Comparison of ENCODE assay signal across 9 cellular contexts in the genomic region with DNA sequence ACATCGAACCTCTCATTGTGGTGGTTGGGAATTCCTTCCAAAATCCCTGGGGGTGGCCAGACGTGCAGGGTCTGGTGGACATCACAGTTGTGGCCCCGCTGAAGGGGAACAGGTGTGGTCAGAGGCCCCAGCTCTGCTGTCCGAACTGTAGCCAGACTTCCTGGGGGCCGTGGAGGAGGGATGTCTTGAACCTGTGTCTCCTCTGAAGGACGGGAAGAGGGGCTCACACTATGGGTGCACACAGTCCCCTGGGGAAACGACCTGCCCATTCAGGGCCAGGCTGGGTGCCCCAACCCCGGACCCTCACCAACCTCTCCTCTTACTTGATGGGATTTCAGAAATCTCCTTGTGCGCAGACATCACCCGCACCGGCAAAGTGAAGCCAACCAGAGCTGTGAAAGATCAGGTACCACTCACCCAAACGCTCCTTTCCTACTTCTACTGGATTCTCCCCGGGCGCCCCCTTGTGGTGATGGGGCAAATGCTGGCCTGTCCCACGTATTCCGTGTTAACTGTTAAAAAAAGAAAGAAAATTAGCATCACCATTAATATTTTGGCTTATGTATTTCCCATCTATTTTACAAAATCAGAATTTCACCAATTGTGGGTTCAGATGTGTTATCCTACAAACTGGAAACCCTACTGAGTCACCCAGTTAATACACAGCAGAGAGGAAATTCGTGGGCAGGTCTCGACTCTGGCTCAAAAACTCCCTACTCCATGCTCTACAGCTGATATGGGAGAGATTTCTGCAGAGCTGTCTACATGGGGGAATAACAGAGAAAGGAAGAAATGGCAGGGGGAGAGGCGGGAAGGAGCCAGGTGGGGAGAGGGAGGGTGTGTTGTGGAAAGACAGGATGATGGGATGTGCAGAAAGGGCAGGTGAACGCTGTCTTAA. TPM values are rescaled to one million over a fixed set of nuclear protein-coding genes. Genes with fewer than 3 reads are reported as not detected.
A peak's percentile ranks its signal among the peaks of the same experiment; 100 is the strongest.
DNase-seq lines count a peak whose midpoint lies in the region; ATAC-seq, FAIRE-seq and TF ChIP-seq lines count a peak whose summit lies in the region.
"Had no signal": no experiment of that assay in that cellular context is flagged by ENCODE, and none has a peak within 500 bp of the region (broad histone marks: within the 10 kb centered on the region; RNA-seq: fewer than 3 reads in every experiment).

No MANE protein-coding gene starts in this region.

- H2AFZ ChIP-seq in GM23338 (peak overlapping the region; percentile 59; the same call in 1 of the 2 replicates), endothelial cell of umbilical vein (ENCODE audit: low read depth, low read length) (no peak overlapping the region)

- peak; percentile 52 for FAIRE-seq in endothelial cell of umbilical vein (lab: Jason Lieb, UNC)

- H3K4me1 Mint-ChIP-seq in GM23338 (no peaks in the 10 kb centered on the region), naive B cell (peaks cover 0 to 4% (median 0%) of the 10 kb centered on the region in 3 donors)

- DNase-seq in AG09319 (ENCODE audit: extremely low read depth, low read depth) (peak; percentile 3), GM23338 (ENCODE audit: low spot score) (peak; percentile 94), NCI-H526 (lab: John Stamatoyannopoulos, UW) (peak; percentile 8 to 79), endothelial cell of umbilical vein (ENCODE audit: low read depth, low spot score) (peak; percentile 33), naive B cell (peak; percentile 9), GOT3 (lab: John Stamatoyannopoulos, UW) (no peak)
- DNase-seq in activated CD8-positive, alpha-beta memory T cell treated with anti-CD3 and anti-CD28 coated beads for 24 hours = peak; percentile 85
- DNase-seq in stimulated activated CD8-positive, alpha-beta memory T cell treated with anti-CD3 and anti-CD28 coated beads, Interleukin-7, amount 100 ng/mL, for 48 hours (ENCODE audit: extremely low read depth in 1 of 2, low read depth in 1 of 2) = peak; percentile 8 to 20

- POLR2A ChIA-PET in endothelial cell of umbilical vein (lab: Charles Lee) = no interaction called here

- H3K9me3 Mint-ChIP-seq in GM23338 (no peaks in the 10 kb centered on the region), naive B cell (peaks cover 0 to 14% (median 4%) of the 10 kb centered on the region in 7 donors)

- no peaks in the 10 kb centered on the region for H3K9me2 ChIP-seq in GM23338 (ENCODE audit: insufficient read depth)

- CTCF ChIA-PET in endothelial cell of umbilical vein (lab: Charles Lee) = interaction anchor here (0.6 to 3.7 kb wide), 13 partner anchors 9 to 276 kb away, joined by 3 to 37 read pairs (median 3); no protein-coding TSS in a partner anchor

- H3K9ac ChIP-seq in endothelial cell of umbilical vein (replicated peaks; ENCODE audit: extremely low read depth, insufficient read depth, low read length) = no peak overlapping the region

- H3K36me3 Mint-ChIP-seq in GM23338 (ENCODE audit: low read depth) (no peaks in the 10 kb centered on the region), naive B cell (peaks cover 8 to 15% of the 10 kb centered on the region in 2 donors)

- dilution Hi-C loops in endothelial cell of umbilical vein (cut with MboI; ENCODE audit: extremely low pct_ligation_motif_present, low sequenced_read_pairs) = no loop called here

- H3K27ac ChIP-seq in GM23338 (ENCODE audit: low read depth) (no peak overlapping the region), endothelial cell of umbilical vein (ENCODE audit: insufficient read depth, low read depth, low read length) (no peak overlapping the region)

- no peak for TF ChIP-seq POLR2A in endothelial cell of umbilical vein (IDR thresholded peaks at IDR 0.05; ENCODE audit: low read depth, low read length)

- H3K4me2 ChIP-seq in GM23338 (no peak overlapping the region), endothelial cell of umbilical vein (ENCODE audit: insufficient read depth, low read length) (no peak overlapping the region)

- no peak overlapping the region for H3K4me3 ChIP-seq in GM23338
- no peak overlapping the region for H3K4me3 ChIP-seq in endothelial cell of umbilical vein (replicated peaks in 1 of 3; ENCODE audit: insufficient read depth in 1 of 3, low read depth in 1 of 3, low read length in 3 of 3)

- no peaks in the 10 kb centered on the region for H3K9me3 ChIP-seq in endothelial cell of umbilical vein (replicated peaks; ENCODE audit: control insufficient read depth, insufficient read depth, low read length)

- H3K4me1 ChIP-seq in GM23338 (ENCODE audit: insufficient read depth) (no peaks in the 10 kb centered on the region), endothelial cell of umbilical vein (ENCODE audit: control insufficient read depth, extremely low read depth, insufficient read depth, low read length) (no peaks in the 10 kb centered on the region)

- intact Hi-C loops in endothelial cell of umbilical vein (cut with micrococcal nuclease) = loop anchor here (1.0 kb wide), 3 partner anchors 99 to 277 kb away; no protein-coding TSS in a partner anchor

- H3K4me3 Mint-ChIP-seq in GM23338 (no peak overlapping the region), naive B cell (no peak overlapping the region)

- H3K27me3 ChIP-seq in GM23338 (ENCODE audit: insufficient read depth) (no peaks in the 10 kb centered on the region), endothelial cell of umbilical vein (ENCODE audit: control insufficient read depth in 2 of 2, insufficient read depth in 2 of 2, low read length in 2 of 2) (no peaks in the 10 kb centered on the region)

- H3K79me2 ChIP-seq in GM23338 (replicated peaks; ENCODE audit: insufficient read depth) (no peaks in the 10 kb centered on the region), endothelial cell of umbilical vein (ENCODE audit: control insufficient read depth, insufficient read depth, low read length) (no peaks in the 10 kb centered on the region)

- no peaks in the 10 kb centered on the region for H3K36me3 ChIP-seq in GM23338 (ENCODE audit: insufficient read depth)
- H3K36me3 ChIP-seq in endothelial cell of umbilical vein (ENCODE audit: control insufficient read depth in 2 of 2, extremely low read depth in 1 of 2, insufficient read depth in 2 of 2, low read length in 2 of 2) = no peaks in the 10 kb centered on the region

- no TSS peak for BruUV-seq in endothelial cell of umbilical vein (replicated peaks; lab: Mats Ljungman, UMichigan)

- TF ChIP-seq CTCF in AG09319 (IDR thresholded peaks at IDR 0.05; ENCODE audit: low read depth, low read length) (peak; percentile 92), GM23338 (conservative IDR thresholded peaks at IDR 0.05; ENCODE audit: low read depth in 2 of 2) (peak; percentile 87 to 100), endothelial cell of umbilical vein (IDR thresholded peaks at IDR 0.05; ENCODE audit: extremely low read depth in 1 of 2, insufficient read depth in 1 of 2, low read depth in 1 of 2, low read length in 2 of 2) (peak; percentile 86 to 88)

- H3K27me3 Mint-ChIP-seq in GM23338 (ENCODE audit: insufficient read depth, low read depth, poor library complexity) (no peaks in the 10 kb centered on the region), naive B cell (peaks cover 10 to 39% (median 22%) of the 10 kb centered on the region in 3 donors)

- H4K20me1 ChIP-seq in GM23338 (replicated peaks; ENCODE audit: insufficient read depth) (no peaks in the 10 kb centered on the region), endothelial cell of umbilical vein (replicated peaks; ENCODE audit: control insufficient read depth, extremely low read depth, insufficient read depth, low read length) (no peaks in the 10 kb centered on the region)

- no peak overlapping the region for H3K27ac Mint-ChIP-seq in GM23338
- peak overlapping the region in 1 of 6 donors; percentile 21 for H3K27ac Mint-ChIP-seq in naive B cell

- H3K9me1 ChIP-seq in endothelial cell of umbilical vein (replicated peaks; ENCODE audit: control insufficient read depth, extremely low read depth, insufficient read depth, low read length) = no peaks in the 10 kb centered on the region

- ATAC-seq in GM23338 (peak; percentile 98), naive B cell (ENCODE audit: low read depth in 2 of 2) (no peak)

- H3F3A ChIP-seq in GM23338 (replicated peaks; ENCODE audit: low read depth) = no peaks in the 10 kb centered on the region

TF ChIP-seq in endothelial cell of umbilical vein, 7 proteins besides CTCF, POLR2A, EP300 and RAD21 (continues in another document):
- TF ChIP-seq GATA2 (IDR thresholded peaks at IDR 0.05; ENCODE audit: insufficient read depth, insufficient read length, low read depth, low read length) (no peak), JUN (IDR thresholded peaks at IDR 0.05; ENCODE audit: borderline replicate concordance, insufficient read depth, insufficient read length, low read depth) (no peak), MYC (IDR thresholded peaks at IDR 0.05; ENCODE audit: low read depth, low read length) (no peak), POLR2AphosphoS5 (IDR thresholded peaks at IDR 0.05; ENCODE audit: insufficient read depth, low read depth, low read length) (no peak)
- TF ChIP-seq, protein P1, sequence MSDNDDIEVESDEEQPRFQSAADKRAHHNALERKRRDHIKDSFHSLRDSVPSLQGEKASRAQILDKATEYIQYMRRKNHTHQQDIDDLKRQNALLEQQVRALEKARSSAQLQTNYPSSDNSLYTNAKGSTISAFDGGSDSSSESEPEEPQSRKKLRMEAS (IDR thresholded peaks at IDR 0.05; ENCODE audit: insufficient read depth, insufficient read length) = no peak

RNA-seq across cellular contexts. Expression of a gene that starts 28.1 kb away (rescaled TPM):
- 0.08 and 0.52 TPM in 2 replicates for total RNA-seq in GM23338 (2014; rRNA removed; shearing (Covaris generic))
- polyA plus RNA-seq in GM23338 (2016; fragmentation: Nextera tagmentation; extraction: Ambion mirVana) (0.45 TPM in 1 of 2 replicates, not detected in the other), endothelial cell of umbilical vein (not detected in 2 replicates), naive B cell (ENCODE audit: low read depth in 6 of 6) (1 to 10 TPM; 1.0 to 4.7 (median 1.9) TPM)
- total RNA-seq in endothelial cell of umbilical vein = not detected in 2 replicates
- not detected in 2 replicates for polyA plus RNA-seq in endothelial cell of umbilical vein (2011; cell fraction: cytosol; rRNA removed)
- polyA plus RNA-seq in endothelial cell of umbilical vein (2011; cell fraction: nucleus; rRNA removed) = not detected in 2 replicates
- polyA plus RNA-seq in endothelial cell of umbilical vein (2012) = not detected in 2 replicates
- polyA minus RNA-seq in endothelial cell of umbilical vein = not detected in 2 replicates
- polyA minus RNA-seq in endothelial cell of umbilical vein (2011; cell fraction: cytosol; rRNA and poly(A)+ RNA removed) = not detected
- not detected in 2 replicates for polyA minus RNA-seq in endothelial cell of umbilical vein (2011; cell fraction: nucleus; rRNA and poly(A)+ RNA removed)

RNA-seq across cellular contexts. Expression of a gene that starts 35.9 kb away (rescaled TPM):
- total RNA-seq in GM23338 (2014; rRNA removed; shearing (Covaris generic)) = not detected in 2 replicates
- polyA plus RNA-seq in GM23338 (2016; fragmentation: Nextera tagmentation; extraction: Ambion mirVana) (not detected in 2 replicates), endothelial cell of umbilical vein (not detected in 2 replicates), naive B cell (ENCODE audit: low read depth in 6 of 6) (not detected)
- total RNA-seq in endothelial cell of umbilical vein = not detected in 2 replicates
- not detected in 2 replicates for polyA plus RNA-seq in endothelial cell of umbilical vein (2011; cell fraction: cytosol; rRNA removed)
- polyA plus RNA-seq in endothelial cell of umbilical vein (2011; cell fraction: nucleus; rRNA removed) = not detected in 2 replicates
- not detected in 2 replicates for polyA plus RNA-seq in endothelial cell of umbilical vein (2012)
- not detected in 2 replicates for polyA minus RNA-seq in endothelial cell of umbilical vein
- polyA minus RNA-seq in endothelial cell of umbilical vein (2011; cell fraction: cytosol; rRNA and poly(A)+ RNA removed) = not detected
- polyA minus RNA-seq in endothelial cell of umbilical vein (2011; cell fraction: nucleus; rRNA and poly(A)+ RNA removed) = not detected in 2 replicates
- total RNA-seq: temporal lobe had no signal
